Comparison of ENCODE assay signal across 23 cellular contexts in the genomic region with DNA sequence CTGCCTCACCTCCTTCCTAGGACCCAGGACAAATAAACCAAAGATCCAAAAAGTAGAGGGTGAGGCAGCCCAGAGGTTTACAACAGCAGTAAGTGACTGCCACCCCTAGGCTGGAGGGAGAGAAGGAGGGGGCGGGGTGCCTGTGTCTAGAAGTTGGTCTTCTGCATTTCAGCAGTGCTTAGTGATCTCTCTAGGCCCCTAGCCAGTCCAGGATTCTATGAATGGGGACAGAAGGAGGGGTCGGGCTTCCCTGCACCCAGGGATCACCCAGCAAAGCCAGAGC.
A peak's percentile ranks its signal among the peaks of the same experiment; 100 is the strongest.
DNase-seq lines count a peak whose midpoint lies in the region; ATAC-seq and TF ChIP-seq lines count a peak whose summit lies in the region.
"Had no signal": no experiment of that assay in that cellular context is flagged by ENCODE, and none has a peak within 500 bp of the region (broad histone marks: within the 10 kb centered on the region; RNA-seq: fewer than 3 reads in every experiment).

No MANE protein-coding gene starts in this region.

- peaks cover 15% of the 10 kb centered on the region for H3K4me1 Mint-ChIP-seq in activated CD4-positive, alpha-beta memory T cell treated with anti-CD3 and anti-CD28 coated beads for 36 hours (ENCODE audit: low read depth)
- peaks cover 28% of the 10 kb centered on the region for H3K4me1 Mint-ChIP-seq in activated CD4-positive, alpha-beta memory T cell treated with anti-CD3 and anti-CD28 coated beads, Interleukin-2, amount 10 ng/mL, durations not matched to agents 7 days and 5 days
- H3K4me1 Mint-ChIP-seq in GM23338: peaks cover 4% of the 10 kb centered on the region
- H3K4me1 Mint-ChIP-seq in activated CD8-positive, alpha-beta T cell treated with anti-CD3 and anti-CD28 coated beads, Interleukin-2, amount 10 ng/mL, durations not matched to agents 7 days and 5 days (ENCODE audit: low read depth): peaks cover 11% of the 10 kb centered on the region
- H3K4me1 Mint-ChIP-seq: nephron had no signal

- CTCF ChIA-PET in activated CD4-positive, alpha-beta memory T cell treated with anti-CD3 and anti-CD28 coated beads for 36 hours (lab: Charles Lee): interaction anchor here (0.5 kb wide), 1 partner anchor 23 kb away, joined by 3 read pairs; no protein-coding TSS in a partner anchor
- CTCF ChIA-PET in activated CD4-positive, alpha-beta memory T cell treated with anti-CD3 and anti-CD28 coated beads, Interleukin-2, amount 10 ng/mL, durations not matched to agents 7 days and 5 days (lab: Charles Lee): no interaction called here
- CTCF ChIA-PET in activated CD8-positive, alpha-beta T cell treated with anti-CD3 and anti-CD28 coated beads, Interleukin-2, amount 10 ng/mL, durations not matched to agents 7 days and 5 days (lab: Charles Lee): no interaction called here

- POLR2A ChIA-PET in activated CD4-positive, alpha-beta memory T cell treated with anti-CD3 and anti-CD28 coated beads for 36 hours (lab: Charles Lee): no interaction called here
- POLR2A ChIA-PET in activated CD4-positive, alpha-beta memory T cell treated with anti-CD3 and anti-CD28 coated beads, Interleukin-2, amount 10 ng/mL, durations not matched to agents 7 days and 5 days (lab: Charles Lee): interaction anchor here (1.2 kb wide), 1 partner anchor 62 kb away, joined by 3 read pairs; a partner anchor contains a TSS
- POLR2A ChIA-PET in activated CD8-positive, alpha-beta T cell treated with anti-CD3 and anti-CD28 coated beads, Interleukin-2, amount 10 ng/mL, durations not matched to agents 7 days and 5 days (lab: Charles Lee): no interaction called here

- H3K4me3 ChIP-seq in GM23338 (no peak overlapping the region), parathyroid adenoma (ENCODE audit: low read depth, low read length) (no peak overlapping the region)
- H3K4me3 ChIP-seq: esophagus muscularis mucosa, smooth muscle cell, vagina had no signal

- peak; percentile 55 for ATAC-seq in GM23338
- peak; percentile 25 for ATAC-seq in activated CD8-positive, alpha-beta T cell treated with anti-CD3 and anti-CD28 coated beads, Interleukin-2, amount 10 ng/mL, durations not matched to agents 7 days and 5 days
- no peak for ATAC-seq in HG02588 (IDR thresholded peaks at IDR 0.05; ENCODE audit: unreplicated experiment)
- no peak for ATAC-seq in HG03139 (IDR thresholded peaks at IDR 0.05; ENCODE audit: unreplicated experiment)
- ATAC-seq in GM21825 (IDR thresholded peaks at IDR 0.05; ENCODE audit: unreplicated experiment): no peak

- peak in 1 of 2 experiments; percentile 21; a peak in 2 of 4 replicates for TF ChIP-seq CTCF in GM23338 (conservative IDR thresholded peaks at IDR 0.05; ENCODE audit: low read depth in 2 of 2)
- TF ChIP-seq CTCF in parathyroid adenoma (IDR thresholded peaks at IDR 0.05): no peak

- no peak overlapping the region for H2AFZ ChIP-seq in GM23338
- H2AFZ ChIP-seq in parathyroid adenoma: peak overlapping the region; percentile 42

- no peaks in the 10 kb centered on the region for H3K36me3 ChIP-seq in GM23338 (ENCODE audit: insufficient read depth)
- H3K36me3 ChIP-seq in parathyroid adenoma (ENCODE audit: control insufficient read depth, insufficient read depth, low read length): no peaks in the 10 kb centered on the region
- H3K36me3 ChIP-seq: esophagus muscularis mucosa, vagina had no signal

- H3K9me2 ChIP-seq in GM23338 (ENCODE audit: insufficient read depth): no peaks in the 10 kb centered on the region

- no peak overlapping the region for H3K4me3 Mint-ChIP-seq in activated CD4-positive, alpha-beta memory T cell treated with anti-CD3 and anti-CD28 coated beads for 36 hours
- H3K4me3 Mint-ChIP-seq in activated CD4-positive, alpha-beta memory T cell treated with anti-CD3 and anti-CD28 coated beads, Interleukin-2, amount 10 ng/mL, durations not matched to agents 7 days and 5 days: no peak overlapping the region
- no peak overlapping the region for H3K4me3 Mint-ChIP-seq in GM23338
- no peak overlapping the region for H3K4me3 Mint-ChIP-seq in activated CD8-positive, alpha-beta T cell treated with anti-CD3 and anti-CD28 coated beads, Interleukin-2, amount 10 ng/mL, durations not matched to agents 7 days and 5 days
- H3K4me3 Mint-ChIP-seq: CD14-positive monocyte, nephron had no signal

- H4K20me1 ChIP-seq in GM23338 (replicated peaks; ENCODE audit: insufficient read depth): no peaks in the 10 kb centered on the region

- H3K27ac ChIP-seq in GM23338 (ENCODE audit: low read depth) (no peak overlapping the region), parathyroid adenoma (no peak overlapping the region)
- H3K27ac ChIP-seq: esophagus muscularis mucosa, KMS-11, vagina had no signal

- H3K4me2 ChIP-seq in GM23338 (no peak overlapping the region), parathyroid adenoma (ENCODE audit: low read length) (no peak overlapping the region)
- H3K4me2 ChIP-seq: KMS-11, smooth muscle cell had no signal

- no peaks in the 10 kb centered on the region for H3K36me3 Mint-ChIP-seq in activated CD4-positive, alpha-beta memory T cell treated with anti-CD3 and anti-CD28 coated beads for 36 hours
- peaks cover 3% of the 10 kb centered on the region for H3K36me3 Mint-ChIP-seq in activated CD4-positive, alpha-beta memory T cell treated with anti-CD3 and anti-CD28 coated beads, Interleukin-2, amount 10 ng/mL, durations not matched to agents 7 days and 5 days (ENCODE audit: low read depth)
- H3K36me3 Mint-ChIP-seq in GM23338 (ENCODE audit: low read depth): no peaks in the 10 kb centered on the region
- H3K36me3 Mint-ChIP-seq in activated CD8-positive, alpha-beta T cell treated with anti-CD3 and anti-CD28 coated beads, Interleukin-2, amount 10 ng/mL, durations not matched to agents 7 days and 5 days (ENCODE audit: low read depth): no peaks in the 10 kb centered on the region

- peak; percentile 38 for DNase-seq in activated CD4-positive, alpha-beta memory T cell treated with anti-CD3 and anti-CD28 coated beads for 36 hours
- DNase-seq in activated CD4-positive, alpha-beta memory T cell treated with anti-CD3 and anti-CD28 coated beads, Interleukin-2, amount 10 ng/mL, durations not matched to agents 7 days and 5 days: no peak
- no peak for DNase-seq in GM23338 (ENCODE audit: low spot score)
- no peak for DNase-seq in activated CD8-positive, alpha-beta T cell treated with anti-CD3 and anti-CD28 coated beads, Interleukin-2, amount 10 ng/mL, durations not matched to agents 7 days and 5 days
- DNase-seq: ACHN; activated effector memory CD4-positive, alpha-beta T cell treated with anti-CD3 and anti-CD28 coated beads, Interleukin-2, amount 50 U/mL, for 16 hours; aorta; central memory CD4-positive, alpha-beta T cell; effector CD4-positive, alpha-beta T cell; mesendoderm; MV-4-11; NCI-H510A; stimulated activated CD4-positive, alpha-beta T cell treated with anti-CD3 and anti-CD28 coated beads, Interleukin-4, amount 100 ng/mL, for 24 hours had no signal

- H3K9ac ChIP-seq in parathyroid adenoma: no peak overlapping the region
- H3K9ac ChIP-seq: KMS-11 had no signal

- H3F3A ChIP-seq in GM23338 (replicated peaks; ENCODE audit: low read depth): no peaks in the 10 kb centered on the region

- no peaks in the 10 kb centered on the region for H3K27me3 Mint-ChIP-seq in activated CD4-positive, alpha-beta memory T cell treated with anti-CD3 and anti-CD28 coated beads for 36 hours
- H3K27me3 Mint-ChIP-seq in activated CD4-positive, alpha-beta memory T cell treated with anti-CD3 and anti-CD28 coated beads, Interleukin-2, amount 10 ng/mL, durations not matched to agents 7 days and 5 days: no peaks in the 10 kb centered on the region
- H3K27me3 Mint-ChIP-seq in GM23338 (ENCODE audit: insufficient read depth, low read depth, poor library complexity): peaks cover 3% of the 10 kb centered on the region
- H3K27me3 Mint-ChIP-seq in activated CD8-positive, alpha-beta T cell treated with anti-CD3 and anti-CD28 coated beads, Interleukin-2, amount 10 ng/mL, durations not matched to agents 7 days and 5 days (ENCODE audit: low read depth): no peaks in the 10 kb centered on the region

- no peaks in the 10 kb centered on the region for H3K9me3 ChIP-seq in parathyroid adenoma (ENCODE audit: control insufficient read depth, low read length)
- H3K9me3 ChIP-seq: esophagus muscularis mucosa, vagina had no signal

- H3K27ac Mint-ChIP-seq in activated CD4-positive, alpha-beta memory T cell treated with anti-CD3 and anti-CD28 coated beads for 36 hours: no peak overlapping the region
- H3K27ac Mint-ChIP-seq in activated CD4-positive, alpha-beta memory T cell treated with anti-CD3 and anti-CD28 coated beads, Interleukin-2, amount 10 ng/mL, durations not matched to agents 7 days and 5 days: no peak overlapping the region
- no peak overlapping the region for H3K27ac Mint-ChIP-seq in GM23338
- no peak overlapping the region for H3K27ac Mint-ChIP-seq in activated CD8-positive, alpha-beta T cell treated with anti-CD3 and anti-CD28 coated beads, Interleukin-2, amount 10 ng/mL, durations not matched to agents 7 days and 5 days
- H3K27ac Mint-ChIP-seq: nephron had no signal

- H3K27me3 ChIP-seq in GM23338 (ENCODE audit: insufficient read depth): no peaks in the 10 kb centered on the region
- no peaks in the 10 kb centered on the region for H3K27me3 ChIP-seq in parathyroid adenoma (ENCODE audit: control insufficient read depth, insufficient read depth, low read length)
- H3K27me3 ChIP-seq: esophagus muscularis mucosa, vagina had no signal

- no peaks in the 10 kb centered on the region for H3K9me3 Mint-ChIP-seq in activated CD4-positive, alpha-beta memory T cell treated with anti-CD3 and anti-CD28 coated beads for 36 hours
- H3K9me3 Mint-ChIP-seq in activated CD4-positive, alpha-beta memory T cell treated with anti-CD3 and anti-CD28 coated beads, Interleukin-2, amount 10 ng/mL, durations not matched to agents 7 days and 5 days: no peaks in the 10 kb centered on the region
- no peaks in the 10 kb centered on the region for H3K9me3 Mint-ChIP-seq in GM23338
- H3K9me3 Mint-ChIP-seq in activated CD8-positive, alpha-beta T cell treated with anti-CD3 and anti-CD28 coated beads, Interleukin-2, amount 10 ng/mL, durations not matched to agents 7 days and 5 days (ENCODE audit: insufficient read depth): no peaks in the 10 kb centered on the region
- H3K9me3 Mint-ChIP-seq: CD14-positive monocyte, nephron had no signal

- no peaks in the 10 kb centered on the region for H3K4me1 ChIP-seq in GM23338 (ENCODE audit: insufficient read depth)
- no peaks in the 10 kb centered on the region for H3K4me1 ChIP-seq in parathyroid adenoma
- H3K4me1 ChIP-seq: vagina had no signal

- no peaks in the 10 kb centered on the region for H3K79me2 ChIP-seq in GM23338 (replicated peaks; ENCODE audit: insufficient read depth)
- H3K79me2 ChIP-seq in parathyroid adenoma: no peaks in the 10 kb centered on the region

- intact Hi-C loops in activated CD4-positive, alpha-beta memory T cell treated with anti-CD3 and anti-CD28 coated beads for 36 hours (cut with micrococcal nuclease): no loop called here

TF ChIP-seq in GM23338, 12 proteins besides CTCF, POLR2A, EP300 and RAD21 (continues in another document):
- TF ChIP-seq STAT1 (IDR thresholded peaks at IDR 0.05; ENCODE audit: unreplicated experiment) (no peak), JUNB (IDR thresholded peaks at IDR 0.05; ENCODE audit: unreplicated experiment) (no peak), EZH2phosphoT487 (IDR thresholded peaks at IDR 0.05; ENCODE audit: unreplicated experiment) (no peak), POLR2AphosphoS5 (IDR thresholded peaks at IDR 0.05; ENCODE audit: low read depth) (no peak)

Comparison
In these comparisons a context has a peak if more than half of its experiments do, and no peak if none do; other contexts are left out.
1. ATAC-seq: peak in GM23338 (single experiment) and activated CD8-positive, alpha-beta T cell treated with anti-CD3 and anti-CD28 coated beads, Interleukin-2, amount 10 ng/mL, durations not matched to agents 7 days and 5 days (single experiment); none in HG02588 (single experiment), HG03139 (single experiment) and GM21825 (single experiment).